6 cellular contexts compared by ENCODE assay signal in the genomic region with DNA sequence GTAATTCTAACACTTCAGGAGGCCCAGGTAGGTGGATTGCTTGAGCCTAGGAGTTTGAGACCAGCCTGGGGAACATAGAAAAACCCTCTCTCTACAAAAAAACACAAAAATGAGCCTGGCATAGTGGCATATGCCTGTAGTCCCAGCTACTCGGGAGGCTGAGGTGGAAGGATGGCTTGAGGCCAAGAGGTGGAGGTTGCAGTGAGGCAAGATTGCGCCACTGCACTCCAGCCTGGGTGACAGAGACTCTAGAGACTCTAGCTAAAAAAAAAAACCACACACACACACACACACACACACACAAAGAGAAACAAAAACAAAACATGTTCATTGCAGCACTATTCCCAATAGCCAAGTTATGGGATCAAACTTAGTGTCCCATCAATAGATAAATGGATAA. TPM values are rescaled to one million over a fixed set of nuclear protein-coding genes. Genes with fewer than 3 reads are reported as not detected.
DNase-seq lines count a peak whose midpoint lies in the region; ATAC-seq, FAIRE-seq and TF ChIP-seq lines count a peak whose summit lies in the region.
"Not testable (repeated sequence)": the region's sequence is repeated elsewhere in the genome, so short reads cannot be mapped to it uniquely, and the experiment has no call there.

No MANE protein-coding gene starts in this region.

- not testable (repeated sequence) for H3K4me3 ChIP-seq in A549; adrenal gland; fibroblast of pulmonary artery (replicated peaks; ENCODE audit: low read depth, low read length); lower lobe of right lung

- H3K27ac ChIP-seq in A549, result peak overlapping the region; percentile 42 to 52; a peak in 3 of 6 replicates
- not testable (repeated sequence) for H3K27ac ChIP-seq in adrenal gland, lower lobe of right lung

- POLR2A ChIA-PET in A549 (lab: Yijun Ruan, JAX), result not testable (repeated sequence)

- TF ChIP-seq RAD21 in A549 (conservative IDR thresholded peaks at IDR 0.05 in 1 of 2, IDR thresholded peaks at IDR 0.05 in 1 of 2), result not testable (repeated sequence)

- CTCF ChIA-PET in A549 (lab: Yijun Ruan, JAX), result interaction anchor here (3.0 kb wide), 1 partner anchor 22 kb away, joined by 10 read pairs; no protein-coding TSS in a partner anchor

- TF ChIP-seq EP300 in A549 (IDR thresholded peaks at IDR 0.05), result not testable (repeated sequence)

- H3K9me3 ChIP-seq in A549; adrenal gland (replicated peaks in 1 of 3); lower lobe of right lung: not testable (repeated sequence)

- H3K4me1 ChIP-seq in A549, result peaks cover 21% of the 10 kb centered on the region
- not testable (repeated sequence) for H3K4me1 ChIP-seq in adrenal gland (replicated peaks in 1 of 2); lower lobe of right lung

- H3K36me3 ChIP-seq in adrenal gland (replicated peaks in 1 of 2); lower lobe of right lung: not testable (repeated sequence)

- intact Hi-C loops in adrenal gland (cut with DNase I); lower lobe of right lung (cut with DNase I): not testable (repeated sequence)

- not testable (repeated sequence) for ATAC-seq in A549, lower lobe of right lung

- not testable (repeated sequence) for DNase-seq in A549 (ENCODE audit: low read depth in 1 of 2, low spot score in 1 of 2)
- DNase-seq in H4 (ENCODE audit: low spot score), result peak; percentile 26
- DNase-seq in M059J (ENCODE audit: low read depth), result peak; percentile 40
- peak in 5 of 7 donors; percentile 20 to 73 (median 40) for DNase-seq in adrenal gland
- DNase-seq in fibroblast of pulmonary artery (ENCODE audit: low read depth), result peak; percentile 18
- DNase-seq in lower lobe of right lung, result peak; percentile 55

- H3K4me2 ChIP-seq in A549, result not testable (repeated sequence)

- not testable (repeated sequence) for TF ChIP-seq CTCF in A549 (IDR thresholded peaks at IDR 0.05); adrenal gland (IDR thresholded peaks at IDR 0.05); fibroblast of pulmonary artery (IDR thresholded peaks at IDR 0.05; ENCODE audit: low read length, missing control alignments); lower lobe of right lung (IDR thresholded peaks at IDR 0.05)

- TF ChIP-seq POLR2A in A549 (IDR thresholded peaks at IDR 0.05; ENCODE audit: low read length); adrenal gland (IDR thresholded peaks at IDR 0.05): not testable (repeated sequence)

- not testable (repeated sequence) for FAIRE-seq in A549 (lab: Jason Lieb, UNC)

- 37% methylated on average over 2 of the region's 2 CpGs for WGBS in A549 (ENCODE audit: missing lambda C conversion rate)
- 43 to 64% (median 64%) methylated on average over 2 of the region's 2 CpGs for WGBS in adrenal gland, 4 donors

- not testable (repeated sequence) for H3K27me3 ChIP-seq in adrenal gland; lower lobe of right lung (ENCODE audit: low read depth)

TF ChIP-seq in A549, 52 proteins besides CTCF, POLR2A, EP300 and RAD21:
- peak in 1 of 2 experiments; percentile 54; a peak in 1 of 4 replicates for TF ChIP-seq CEBPB (IDR thresholded peaks at IDR 0.05)

RNA-seq across cellular contexts. Expression of a gene that starts 48.4 kb away (rescaled TPM):
- polyA plus RNA-seq in A549 (2011; rRNA removed) (43.0 and 52.2 TPM in 2 replicates), A549 (2017; fragmentation: RNase III; extraction: RNeasy Plus Mini Kit Qiagen cat#74134 plus additional on column Dnase treatment) (26.8 to 33.4 TPM (median 32.5 TPM) in 3 replicates), adrenal gland (1 to 10 TPM in 2 of 3 donors, under 1 TPM in 1; 0.57 to 4.0 (median 1.4) TPM)
- 22.4 and 29.5 TPM in 2 replicates for polyA plus RNA-seq in A549 (2012; cell fraction: cytosol; rRNA removed)
- polyA plus RNA-seq in A549 (2012; cell fraction: nucleus; rRNA removed), result 25.3 and 30.1 TPM in 2 replicates
- 215 and 227 TPM in 2 replicates for polyA minus RNA-seq in A549 (2011; rRNA and poly(A)+ RNA removed)
- 4.4 and 6.4 TPM in 2 replicates for total RNA-seq in H4 (2014; rRNA removed; shearing (Covaris generic))
- 14.9 and 19.3 TPM in 2 replicates for total RNA-seq in M059J (2014; rRNA removed; shearing (Covaris generic))
- total RNA-seq in adrenal gland (10 to 100 TPM in 4 of 8 donors, 1 to 10 TPM in 4; 4.5 to 21.5 (median 8.2) TPM), lower lobe of right lung (64.7 TPM)
